ENCODE assay signal across 8 cellular contexts in genomic region chr14:59482471-59483331, GRCh38. TPM values are rescaled to one million over a fixed set of nuclear protein-coding genes. Genes with fewer than 3 reads are reported as not detected.
DNase-seq lines count a peak whose midpoint lies in the region; ATAC-seq and TF ChIP-seq lines count a peak whose summit lies in the region.

No MANE protein-coding gene starts in this region.

- H3K9me3 Mint-ChIP-seq in activated T-cell treated with anti-CD3 and anti-CD28 coated beads, Interleukin-2, amount 50 U/mL, for 72 hours, result no peaks in the 10 kb centered on the region

- H3K9me2 ChIP-seq in PC-3 (replicated peaks; ENCODE audit: low read length), result no peaks in the 10 kb centered on the region

- no peak overlapping the region for H2AFZ ChIP-seq in PC-3 (ENCODE audit: low read length)

- no peaks in the 10 kb centered on the region for H3K27me3 ChIP-seq in PC-3 (ENCODE audit: low read length)
- no peaks in the 10 kb centered on the region for H3K27me3 ChIP-seq in duodenal mucosa (ENCODE audit: control insufficient read depth in 1 of 2, insufficient read depth in 2 of 2, low read length in 2 of 2)
- no peaks in the 10 kb centered on the region for H3K27me3 ChIP-seq in muscle layer of colon (ENCODE audit: control insufficient read depth in 1 of 2, insufficient read depth in 2 of 2, low read length in 2 of 2)

- CTCF ChIA-PET in PC-3 (lab: Charles Lee), result interaction anchor here (0.6 kb wide), 3 partner anchors 94 to 295 kb away, joined by 3 to 4 read pairs (median 3); partner anchors contain the start of genes CCDC175 and DAAM1

- peak overlapping the region; percentile 90 to 97 for H3K4me3 Mint-ChIP-seq in activated T-cell treated with anti-CD3 and anti-CD28 coated beads, Interleukin-2, amount 50 U/mL, for 72 hours

- no peak for ATAC-seq in activated T-cell treated with anti-CD3 and anti-CD28 coated beads, Interleukin-2, amount 50 U/mL, for 72 hours (replicated peaks in 1 of 2)
- peak; percentile 49 for ATAC-seq in PC-3
- no peak for ATAC-seq in HG03159 (IDR thresholded peaks at IDR 0.05; ENCODE audit: unreplicated experiment)
- ATAC-seq in HG03571 (IDR thresholded peaks at IDR 0.05; ENCODE audit: unreplicated experiment), result no peak

- H3K36me3 ChIP-seq in PC-3 (ENCODE audit: low read depth, low read length) (peaks cover 28% of the 10 kb centered on the region), duodenal mucosa (ENCODE audit: control insufficient read depth in 1 of 2, insufficient read depth in 2 of 2, low read length in 2 of 2) (no peaks in the 10 kb centered on the region), muscle layer of colon (ENCODE audit: insufficient read depth, low read length) (no peaks in the 10 kb centered on the region)

- BruUV-seq in PC-3 (replicated peaks; lab: Mats Ljungman, UMichigan), result TSS peak; percentile 52

- POLR2A ChIA-PET in PC-3 (lab: Charles Lee; ENCODE audit: unreplicated experiment), result interaction anchor here (0.6 kb wide), 1 partner anchor 699 kb away, joined by 3 read pairs; no protein-coding TSS in a partner anchor

- peaks cover 16% of the 10 kb centered on the region for H3F3A ChIP-seq in PC-3 (ENCODE audit: low read length, unreplicated experiment)

- peak overlapping the region; percentile 79 for H3K4me2 ChIP-seq in PC-3 (ENCODE audit: low read length)

- peaks cover 18% of the 10 kb centered on the region for H4K20me1 ChIP-seq in PC-3 (ENCODE audit: low read length)

- H3K9ac ChIP-seq in PC-3 (ENCODE audit: low read length) (peak overlapping the region; percentile 88), duodenal mucosa (ENCODE audit: low read depth in 1 of 2, low read length in 2 of 2) (peak overlapping the region; percentile 76 to 85), muscle layer of colon (ENCODE audit: low read length) (peak overlapping the region; percentile 36)

- H3K4me3 ChIP-seq in PC-3 (ENCODE audit: low read length) (peak overlapping the region; percentile 79), duodenal mucosa (ENCODE audit: low read depth in 1 of 2, low read length in 2 of 2) (peak overlapping the region; percentile 80 to 99), muscle layer of colon (ENCODE audit: low read depth in 1 of 2, low read length in 2 of 2) (peak overlapping the region; percentile 85 to 96)

- H3K9me3 ChIP-seq in PC-3 (ENCODE audit: low read length), result no peaks in the 10 kb centered on the region
- H3K9me3 ChIP-seq in duodenal mucosa (ENCODE audit: control insufficient read depth in 1 of 2, low read length in 2 of 2), result no peaks in the 10 kb centered on the region
- no peaks in the 10 kb centered on the region for H3K9me3 ChIP-seq in muscle layer of colon (ENCODE audit: low read length)

- H3K27ac ChIP-seq in PC-3 (ENCODE audit: low read length), result peak overlapping the region; percentile 83
- H3K27ac ChIP-seq in duodenal mucosa (ENCODE audit: low read depth, low read length), result peak overlapping the region; percentile 4
- H3K27ac ChIP-seq in muscle layer of colon (ENCODE audit: low read depth, low read length), result peak overlapping the region; percentile 85

- intact Hi-C loops in PC-3 (cut with micrococcal nuclease), result loop anchor here (1.0 to 10.0 kb wide), 6 partner anchors 17 to 1238 kb away; partner anchors contain the start of genes DAAM1, GPR135, PPM1A and PSMA3

- peak overlapping the region; percentile 70 for H3K27ac Mint-ChIP-seq in activated T-cell treated with anti-CD3 and anti-CD28 coated beads, Interleukin-2, amount 50 U/mL, for 72 hours

- H3K4me1 ChIP-seq in PC-3 (ENCODE audit: insufficient read depth, low read length) (peaks cover 42% of the 10 kb centered on the region), duodenal mucosa (ENCODE audit: control insufficient read depth in 1 of 2, insufficient read depth in 2 of 2, low read length in 2 of 2) (peaks cover 36 to 38% of the 10 kb centered on the region in 2 donors), muscle layer of colon (ENCODE audit: insufficient read depth, low read length) (peaks cover 44% of the 10 kb centered on the region)

- H3K4me1 Mint-ChIP-seq in activated T-cell treated with anti-CD3 and anti-CD28 coated beads, Interleukin-2, amount 50 U/mL, for 72 hours (ENCODE audit: low read depth), result peaks cover 56% of the 10 kb centered on the region

- H3K36me3 Mint-ChIP-seq in activated T-cell treated with anti-CD3 and anti-CD28 coated beads, Interleukin-2, amount 50 U/mL, for 72 hours (ENCODE audit: insufficient read depth in 2 of 2), result peaks cover 0 to 3% of the 10 kb centered on the region in 2 donors

- no peaks in the 10 kb centered on the region for H3K27me3 Mint-ChIP-seq in activated T-cell treated with anti-CD3 and anti-CD28 coated beads, Interleukin-2, amount 50 U/mL, for 72 hours (ENCODE audit: low read depth)

- peak; percentile 49 for TF ChIP-seq CTCF in PC-3 (conservative IDR thresholded peaks at IDR 0.05; ENCODE audit: low read depth, low read length)

- no peak for DNase-seq in activated T-cell treated with anti-CD3 and anti-CD28 coated beads, Interleukin-2, amount 50 U/mL, for 72 hours
- DNase-seq in activated T-cell treated with anti-CD3 and anti-CD28 coated beads for 4 hours (no peak), PC-3 (peak; percentile 100), NCI-H1436 treated with DMSO at 0.1 percent for 48 hours (lab: John Stamatoyannopoulos, UW) (no peak)

- H3K79me2 ChIP-seq in PC-3 (ENCODE audit: low read length), result peaks cover 90% of the 10 kb centered on the region

RNA-seq across cellular contexts. Expression of gene L3HYPDH, which starts 1.5 kb away (rescaled TPM):
- 10 to 100 TPM in 1 of 2 donors, 1 to 10 TPM in 1; 8.6 to 10.9 TPM for total RNA-seq in activated T-cell treated with anti-CD3 and anti-CD28 coated beads, Interleukin-2, amount 50 U/mL, for 72 hours
- 108 and 117 TPM in 2 replicates for total RNA-seq in PC-3 (2014; rRNA removed)

RNA-seq across cellular contexts. Expression of gene JKAMP, which starts 1.6 kb away (rescaled TPM):
- total RNA-seq in activated T-cell treated with anti-CD3 and anti-CD28 coated beads, Interleukin-2, amount 50 U/mL, for 72 hours, result 10 to 100 TPM; 18.3 to 21.0 TPM
- 130 and 147 TPM in 2 replicates for total RNA-seq in PC-3 (2014; rRNA removed)

RNA-seq across cellular contexts. Expression of gene GPR135, which starts 17.5 kb away (rescaled TPM):
- 1 to 10 TPM in 1 of 2 donors, under 1 TPM in 1; 0.74 to 1.1 TPM for total RNA-seq in activated T-cell treated with anti-CD3 and anti-CD28 coated beads, Interleukin-2, amount 50 U/mL, for 72 hours
- total RNA-seq in PC-3 (2014; rRNA removed), result 6.7 and 10.3 TPM in 2 replicates

Comparison
In these comparisons a context has a peak if more than half of its experiments do, and no peak if none do; other contexts are left out.
1. H3K27ac ChIP-seq: peak in every context shown above with its lines; median percentile 85 in muscle layer of colon; 83 in PC-3; 4 in duodenal mucosa.
2. H3K9ac ChIP-seq: peak in every context shown above with its lines; median percentile 88 in PC-3; 80 in duodenal mucosa; 36 in muscle layer of colon.